13 cellular contexts compared by ENCODE assay signal in the genomic region with DNA sequence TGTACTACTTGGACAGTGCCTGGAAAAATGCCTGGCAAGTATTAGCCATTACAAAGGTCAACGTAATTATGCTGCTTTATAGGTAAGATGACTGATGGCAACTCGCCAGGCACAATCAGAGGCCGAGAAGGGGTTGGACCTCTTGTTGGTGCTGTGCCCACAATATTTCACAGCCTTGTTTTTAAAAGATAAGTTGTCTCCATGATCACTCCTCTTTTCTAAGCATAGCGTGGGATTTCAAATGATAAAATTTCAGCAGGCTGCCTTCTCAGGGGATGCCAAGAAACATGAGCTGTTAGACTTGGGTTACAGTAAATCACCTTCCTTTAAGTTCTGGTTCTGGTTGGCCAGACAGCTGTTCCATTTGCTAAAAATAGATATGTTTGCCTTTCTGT. TPM values are rescaled to one million over a fixed set of nuclear protein-coding genes. Genes with fewer than 3 reads are reported as not detected.
DNase-seq lines count a peak whose midpoint lies in the region; ATAC-seq lines count a peak whose summit lies in the region.
"Had no signal": no experiment of that assay in that cellular context is flagged by ENCODE, and none has a peak within 500 bp of the region (broad histone marks: within the 10 kb centered on the region; RNA-seq: fewer than 3 reads in every experiment).

No MANE protein-coding gene starts in this region.

- no peak overlapping the region for H3K18ac ChIP-seq in trophoblast cell (ENCODE audit: low read length)

- POLR2A ChIA-PET in activated CD4-positive, alpha-beta memory T cell treated with anti-CD3 and anti-CD28 coated beads for 36 hours (lab: Charles Lee): interaction anchor here (6.5 kb wide), 1 partner anchor 14 kb away, joined by 64 read pairs; no protein-coding TSS in a partner anchor

- no peak overlapping the region for H4K12ac ChIP-seq in trophoblast cell (ENCODE audit: low read depth, low read length)

- CTCF ChIA-PET in activated CD4-positive, alpha-beta memory T cell treated with anti-CD3 and anti-CD28 coated beads for 36 hours (lab: Charles Lee): interaction anchor here (0.8 to 1.7 kb wide), 5 partner anchors 17 to 146 kb away, joined by 3 to 5 read pairs (median 5); no protein-coding TSS in a partner anchor

- no peak overlapping the region for H2AFZ ChIP-seq in trophoblast cell (ENCODE audit: insufficient read depth, low read length, poor library complexity)

- H3K9me3 ChIP-seq in stomach smooth muscle (ENCODE audit: control insufficient read depth in 2 of 2, low read length in 2 of 2) (no peaks in the 10 kb centered on the region), trophoblast cell (ENCODE audit: insufficient read depth, low read depth, low read length) (no peaks in the 10 kb centered on the region)

- H2BK120ac ChIP-seq in trophoblast cell (ENCODE audit: insufficient read depth, low read length, poor library complexity): no peak overlapping the region

- H3K36me3 Mint-ChIP-seq in T-helper 1 cell treated with Interleukin-12 subunit alpha and Interleukin-12 subunit beta and Interleukin-4 antibody, amounts not matched to agents 30 μg/mL and 1 μg/mL, for 36 hours (ENCODE audit: low read depth): peaks cover 26% of the 10 kb centered on the region
- H3K36me3 Mint-ChIP-seq in activated CD4-positive, alpha-beta memory T cell treated with anti-CD3 and anti-CD28 coated beads for 36 hours: peaks cover 19% of the 10 kb centered on the region

- no peaks in the 10 kb centered on the region for H3K9me3 Mint-ChIP-seq in T-helper 1 cell treated with Interleukin-12 subunit alpha and Interleukin-12 subunit beta and Interleukin-4 antibody, amounts not matched to agents 30 μg/mL and 1 μg/mL, for 36 hours
- no peaks in the 10 kb centered on the region for H3K9me3 Mint-ChIP-seq in activated CD4-positive, alpha-beta memory T cell treated with anti-CD3 and anti-CD28 coated beads for 36 hours

- peak; percentile 80 for ATAC-seq in left colon
- no peak for ATAC-seq in left lobe of liver
- no peak for ATAC-seq in HG03159 (IDR thresholded peaks at IDR 0.05; ENCODE audit: unreplicated experiment)

- intact Hi-C loops in activated CD4-positive, alpha-beta memory T cell treated with anti-CD3 and anti-CD28 coated beads for 36 hours (cut with micrococcal nuclease): loop anchor here (2.0 to 10.0 kb wide), 6 partner anchors 13 to 709 kb away; partner anchors contain the start of genes CEP135, NOA1, POLR2B and REST
- intact Hi-C loops in left colon (cut with DNase I, micrococcal nuclease): no loop called here

- WGBS in trophoblast cell (ENCODE audit: extremely low coverage, insufficient coverage, insufficient read length): no CpG with 5 or more reads among the region's 4 CpGs

- peaks cover 20% of the 10 kb centered on the region for H3K27me3 Mint-ChIP-seq in T-helper 1 cell treated with Interleukin-12 subunit alpha and Interleukin-12 subunit beta and Interleukin-4 antibody, amounts not matched to agents 30 μg/mL and 1 μg/mL, for 36 hours (ENCODE audit: low read depth)
- peaks cover 35% of the 10 kb centered on the region for H3K27me3 Mint-ChIP-seq in activated CD4-positive, alpha-beta memory T cell treated with anti-CD3 and anti-CD28 coated beads for 36 hours

- H3K4me1 Mint-ChIP-seq in T-helper 1 cell treated with Interleukin-12 subunit alpha and Interleukin-12 subunit beta and Interleukin-4 antibody, amounts not matched to agents 30 μg/mL and 1 μg/mL, for 36 hours (ENCODE audit: low read depth): peaks cover 68% of the 10 kb centered on the region
- H3K4me1 Mint-ChIP-seq in activated CD4-positive, alpha-beta memory T cell treated with anti-CD3 and anti-CD28 coated beads for 36 hours (ENCODE audit: low read depth): peaks cover 69% of the 10 kb centered on the region

- H2BK12ac ChIP-seq in trophoblast cell (ENCODE audit: low read length): no peak overlapping the region

- no peak overlapping the region for H4K91ac ChIP-seq in trophoblast cell (ENCODE audit: low read depth, low read length)

- H3K23ac ChIP-seq in trophoblast cell (ENCODE audit: low read length): no peak overlapping the region

- H3K36me3 ChIP-seq in stomach smooth muscle (ENCODE audit: control insufficient read depth in 2 of 2, insufficient read depth in 2 of 2, low read length in 2 of 2) (peaks cover 0 to 7% of the 10 kb centered on the region in 2 donors), trophoblast cell (ENCODE audit: control insufficient read depth in 1 of 2, insufficient read depth in 2 of 2, low read length in 2 of 2) (peaks cover 3 to 5% of the 10 kb centered on the region in 2 experiments)

- H3K79me1 ChIP-seq in trophoblast cell (ENCODE audit: low read length): no peaks in the 10 kb centered on the region

- H3K27ac ChIP-seq in stomach smooth muscle (ENCODE audit: low read length): peak overlapping the region; percentile 69
- H3K27ac ChIP-seq in trophoblast cell (ENCODE audit: low read depth, low read length): no peak overlapping the region

- no peak overlapping the region for H3K4me2 ChIP-seq in trophoblast cell (ENCODE audit: low read length)

- H3K4ac ChIP-seq in trophoblast cell (ENCODE audit: low read depth, low read length): no peak overlapping the region

- H3K79me2 ChIP-seq in trophoblast cell (ENCODE audit: control insufficient read depth, insufficient read depth, low read length, poor library complexity): no peaks in the 10 kb centered on the region

- H3K27me3 ChIP-seq in stomach smooth muscle (ENCODE audit: control insufficient read depth in 1 of 2, insufficient read depth in 2 of 2, low read length in 2 of 2) (peaks cover 0 to 4% of the 10 kb centered on the region in 2 donors), trophoblast cell (ENCODE audit: insufficient read depth, low read length) (peaks cover 45% of the 10 kb centered on the region)

- H3K4me1 ChIP-seq in stomach smooth muscle (ENCODE audit: control insufficient read depth, insufficient read depth, low read length) (peaks cover 18% of the 10 kb centered on the region), trophoblast cell (ENCODE audit: control insufficient read depth in 1 of 2, insufficient read depth in 2 of 2, low read length in 2 of 2) (peaks cover 6 to 11% of the 10 kb centered on the region in 2 experiments)

- no peak overlapping the region for H3K14ac ChIP-seq in trophoblast cell (ENCODE audit: low read length)

- H2AK5ac ChIP-seq in trophoblast cell (ENCODE audit: low read length): no peak overlapping the region

- H3K9ac ChIP-seq in stomach smooth muscle (ENCODE audit: low read length in 2 of 2) (peak overlapping the region; percentile 5 to 40), trophoblast cell (ENCODE audit: low read length) (no peak overlapping the region)

- DNase-seq in T-helper 1 cell (no peak), left colon (peak in 1 of 2 donors; percentile 73), trophoblast cell (no peak), left lobe of liver (ENCODE audit: low spot score) (no peak)
- DNase-seq in activated CD4-positive, alpha-beta memory T cell treated with anti-CD3 and anti-CD28 coated beads for 36 hours: no peak
- DNase-seq: cortex of kidney, GF-D8, midbrain, MM.1S, NCI-H526 had no signal

- peak overlapping the region; percentile 75 for H3K27ac Mint-ChIP-seq in T-helper 1 cell treated with Interleukin-12 subunit alpha and Interleukin-12 subunit beta and Interleukin-4 antibody, amounts not matched to agents 30 μg/mL and 1 μg/mL, for 36 hours
- peak overlapping the region; percentile 87 for H3K27ac Mint-ChIP-seq in activated CD4-positive, alpha-beta memory T cell treated with anti-CD3 and anti-CD28 coated beads for 36 hours

- peak overlapping the region; percentile 93 for H3K4me3 Mint-ChIP-seq in T-helper 1 cell treated with Interleukin-12 subunit alpha and Interleukin-12 subunit beta and Interleukin-4 antibody, amounts not matched to agents 30 μg/mL and 1 μg/mL, for 36 hours
- peak overlapping the region; percentile 87 for H3K4me3 Mint-ChIP-seq in activated CD4-positive, alpha-beta memory T cell treated with anti-CD3 and anti-CD28 coated beads for 36 hours

- no peak overlapping the region for H2BK5ac ChIP-seq in trophoblast cell (ENCODE audit: low read depth, low read length, poor library complexity)

- H4K8ac ChIP-seq in trophoblast cell (ENCODE audit: low read depth, low read length): no peak overlapping the region

- H3K4me3 ChIP-seq in stomach smooth muscle (ENCODE audit: low read length in 2 of 2) (no peak overlapping the region), trophoblast cell (ENCODE audit: low read depth, low read length) (no peak overlapping the region)

RNA-seq across cellular contexts. Expression of gene HOPX, which starts 26.9 kb away (rescaled TPM):
- total RNA-seq in activated CD4-positive, alpha-beta memory T cell treated with anti-CD3 and anti-CD28 coated beads for 36 hours: 100 to 1,000 TPM; 124 to 126 TPM
- total RNA-seq in left colon (1 to 10 TPM in 1 of 2 donors, under 1 TPM in 1; 0.76 to 2.7 TPM), left lobe of liver (0.30 TPM)
- polyA plus RNA-seq in trophoblast cell (2013): 318 and 340 TPM in 2 replicates

Comparison
In these comparisons a context has a peak if more than half of its experiments do, and no peak if none do; other contexts are left out.
1. RNA of gene HOPX, which starts 26.9 kb away (total RNA-seq): 124 to 126 TPM in activated CD4-positive, alpha-beta memory T cell treated with anti-CD3 and anti-CD28 coated beads for 36 hours; 0.76 to 2.7 TPM in left colon and 0.30 TPM in left lobe of liver (single experiment); every median in the first group is over 10 times any median in the second.